In the genomic region with DNA sequence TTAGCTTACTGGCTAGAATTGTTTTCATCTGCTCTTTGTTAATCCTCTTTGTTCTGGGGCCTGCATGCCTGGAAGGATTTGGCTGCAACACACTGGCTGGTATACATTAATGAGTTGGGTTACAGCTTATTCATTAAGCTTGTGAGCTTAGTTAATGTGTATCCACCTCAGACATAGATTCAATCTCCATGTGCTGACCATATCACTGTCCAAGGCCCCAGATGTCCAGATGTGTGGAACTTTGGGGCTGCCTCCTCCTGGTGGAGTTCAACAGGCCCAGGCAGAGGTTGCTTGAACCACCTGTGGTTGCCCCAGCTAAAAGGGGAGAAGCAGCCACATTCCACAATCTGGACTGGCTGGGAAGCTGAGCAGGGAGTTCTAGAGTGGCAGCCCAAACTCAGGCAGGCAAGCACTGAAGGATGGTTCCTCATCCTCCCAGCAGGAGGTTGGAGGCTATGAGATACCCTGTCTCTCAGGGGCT, we compare ENCODE assay signal across 17 cellular contexts. TPM values are rescaled to one million over a fixed set of nuclear protein-coding genes. Genes with fewer than 3 reads are reported as not detected.
DNase-seq lines count a peak whose midpoint lies in the region; ATAC-seq, FAIRE-seq and TF ChIP-seq lines count a peak whose summit lies in the region.
"Had no signal": no experiment of that assay in that cellular context is flagged by ENCODE, and none has a peak within 500 bp of the region (broad histone marks: within the 10 kb centered on the region; RNA-seq: fewer than 3 reads in every experiment).

No MANE protein-coding gene starts in this region.

- no peak for FAIRE-seq in GM12878 (lab: Jason Lieb, UNC)

- no peak for TF ChIP-seq CTCF in GM12878 (IDR thresholded peaks at IDR 0.05 in 2 of 3, conservative IDR thresholded peaks at IDR 0.05 in 1 of 3; ENCODE audit: control insufficient read depth in 2 of 3, extremely low read depth in 1 of 3, insufficient read depth in 1 of 3, low read depth in 3 of 3, low read length in 3 of 3)
- TF ChIP-seq CTCF in retinal pigment epithelial cell (conservative IDR thresholded peaks at IDR 0.05; ENCODE audit: low read depth, low read length): no peak

- H3K4me3 ChIP-seq in GM12878 (no peak overlapping the region), retinal pigment epithelial cell (ENCODE audit: low read length) (no peak overlapping the region)
- H3K4me3 ChIP-seq: cardiac muscle cell, spleen had no signal

- H3K4me1 ChIP-seq in GM12878 (ENCODE audit: control insufficient read depth, insufficient read depth, low read length): no peaks in the 10 kb centered on the region

- POLR2A ChIA-PET in GM12878 (lab: Charles Lee): no interaction called here

- H3K4me2 ChIP-seq in GM12878 (ENCODE audit: control insufficient read depth, insufficient read depth): 0 out of 2 replicates have a peak overlapping the region, but pooled peaks have one; percentile 13

- no peak for TF ChIP-seq EP300 in GM12878 (IDR thresholded peaks at IDR 0.05; ENCODE audit: borderline replicate concordance in 1 of 2, control insufficient read depth in 1 of 2, low read depth in 2 of 2, low read length in 2 of 2)

- DNase-seq in GM12878 (ENCODE audit: low read depth, low spot score) (no peak), retinal pigment epithelial cell (ENCODE audit: low read depth) (peak; percentile 93), NCI-H748 treated with DMSO at 0.1 percent for 48 hours (lab: John Stamatoyannopoulos, UW) (no peak)
- DNase-seq: activated naive CD4-positive, alpha-beta T cell; CD8-positive, alpha-beta T cell; NCI-H1436; NCI-H69; Right ventricle myocardium superior; spleen; T1000 had no signal

- no TSS peak for BruUV-seq in GM12878 (replicated peaks; lab: Mats Ljungman, UMichigan)

- ATAC-seq in GM19397 (IDR thresholded peaks at IDR 0.05; ENCODE audit: unreplicated experiment): peak; percentile 59
- peak; percentile 56 for ATAC-seq in HG03108 (IDR thresholded peaks at IDR 0.05; ENCODE audit: unreplicated experiment)
- peak; percentile 7 for ATAC-seq in GM12878
- no peak for ATAC-seq in GM18502 (IDR thresholded peaks at IDR 0.05; ENCODE audit: poor library complexity, unreplicated experiment)
- ATAC-seq in HG02885 (IDR thresholded peaks at IDR 0.05; ENCODE audit: poor library complexity, unreplicated experiment): no peak
- ATAC-seq: CD8-positive, alpha-beta T cell had no signal

- H3K27me3 ChIP-seq in GM12878 (replicated peaks in 1 of 2; ENCODE audit: control insufficient read depth in 2 of 2, insufficient read depth in 2 of 2, low read length in 1 of 2): no peaks in the 10 kb centered on the region
- H3K27me3 ChIP-seq: cardiac muscle cell, neutrophil had no signal

- H3K79me2 ChIP-seq in GM12878 (ENCODE audit: control insufficient read depth, insufficient read depth, low read length): peaks cover 42% of the 10 kb centered on the region

- no peak overlapping the region; the same call in 1 of the 2 replicates for H2AFZ ChIP-seq in GM12878 (ENCODE audit: control insufficient read depth, low read depth, low read length)

- intact Hi-C loops in GM12878 (cut with micrococcal nuclease; ENCODE audit: unreplicated experiment): no loop called here

- in situ Hi-C loops in GM12878 (cut with MboI): no loop called here

- H3K9me3 ChIP-seq in GM12878 (replicated peaks; ENCODE audit: control insufficient read depth, insufficient read depth, low read length): peaks cover 6% of the 10 kb centered on the region; the same call in 1 of the 3 replicates
- H3K9me3 ChIP-seq: neutrophil had no signal

- TF ChIP-seq POLR2A in GM12878 (IDR thresholded peaks at IDR 0.05; ENCODE audit: low read depth, low read length): no peak

- no peak for TF ChIP-seq RAD21 in GM12878 (IDR thresholded peaks at IDR 0.05; ENCODE audit: insufficient read depth, low read depth, low read length)

- H3K27ac ChIP-seq in GM12878 (ENCODE audit: control insufficient read depth, insufficient read depth): no peak overlapping the region
- H3K27ac ChIP-seq: cardiac muscle cell, neutrophil, spleen had no signal

- H3K9ac ChIP-seq in GM12878 (ENCODE audit: control insufficient read depth, insufficient read depth, low read length): no peak overlapping the region

- no peaks in the 10 kb centered on the region for H4K20me1 ChIP-seq in GM12878 (ENCODE audit: control insufficient read depth, insufficient read depth)

- no peaks in the 10 kb centered on the region for H3K36me3 ChIP-seq in GM12878 (ENCODE audit: control insufficient read depth in 2 of 2, insufficient read depth in 2 of 2, low read length in 1 of 2)
- H3K36me3 ChIP-seq: cardiac muscle cell, neutrophil, spleen had no signal

- RAD21 ChIA-PET in GM12878 (lab: Charles Lee; ENCODE audit: unreplicated experiment): no interaction called here

- SMC1A ChIA-PET in GM12878 (lab: Charles Lee; ENCODE audit: uncharacterized antibody, unreplicated experiment): interaction anchor here (0.7 to 2.3 kb wide), 3 partner anchors 9 to 72 kb away, joined by 3 to 10 read pairs (median 4); no protein-coding TSS in a partner anchor

- CTCF ChIA-PET in GM12878 (lab: Yijun Ruan, JAX): interaction anchor here (1.0 kb wide), 1 partner anchor 20 kb away, joined by 3 read pairs; no protein-coding TSS in a partner anchor

TF ChIP-seq in GM12878, 131 proteins besides CTCF, POLR2A, EP300 and RAD21:
- TF ChIP-seq, protein P1, sequence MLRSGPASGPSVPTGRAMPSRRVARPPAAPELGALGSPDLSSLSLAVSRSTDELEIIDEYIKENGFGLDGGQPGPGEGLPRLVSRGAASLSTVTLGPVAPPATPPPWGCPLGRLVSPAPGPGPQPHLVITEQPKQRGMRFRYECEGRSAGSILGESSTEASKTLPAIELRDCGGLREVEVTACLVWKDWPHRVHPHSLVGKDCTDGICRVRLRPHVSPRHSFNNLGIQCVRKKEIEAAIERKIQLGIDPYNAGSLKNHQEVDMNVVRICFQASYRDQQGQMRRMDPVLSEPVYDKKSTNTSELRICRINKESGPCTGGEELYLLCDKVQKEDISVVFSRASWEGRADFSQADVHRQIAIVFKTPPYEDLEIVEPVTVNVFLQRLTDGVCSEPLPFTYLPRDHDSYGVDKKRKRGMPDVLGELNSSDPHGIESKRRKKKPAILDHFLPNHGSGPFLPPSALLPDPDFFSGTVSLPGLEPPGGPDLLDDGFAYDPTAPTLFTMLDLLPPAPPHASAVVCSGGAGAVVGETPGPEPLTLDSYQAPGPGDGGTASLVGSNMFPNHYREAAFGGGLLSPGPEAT (IDR thresholded peaks at IDR 0.05; ENCODE audit: low read depth): no peak
- no peak for TF ChIP-seq RB1 (IDR thresholded peaks at IDR 0.05; ENCODE audit: borderline replicate concordance)
- TF ChIP-seq, protein P2, sequence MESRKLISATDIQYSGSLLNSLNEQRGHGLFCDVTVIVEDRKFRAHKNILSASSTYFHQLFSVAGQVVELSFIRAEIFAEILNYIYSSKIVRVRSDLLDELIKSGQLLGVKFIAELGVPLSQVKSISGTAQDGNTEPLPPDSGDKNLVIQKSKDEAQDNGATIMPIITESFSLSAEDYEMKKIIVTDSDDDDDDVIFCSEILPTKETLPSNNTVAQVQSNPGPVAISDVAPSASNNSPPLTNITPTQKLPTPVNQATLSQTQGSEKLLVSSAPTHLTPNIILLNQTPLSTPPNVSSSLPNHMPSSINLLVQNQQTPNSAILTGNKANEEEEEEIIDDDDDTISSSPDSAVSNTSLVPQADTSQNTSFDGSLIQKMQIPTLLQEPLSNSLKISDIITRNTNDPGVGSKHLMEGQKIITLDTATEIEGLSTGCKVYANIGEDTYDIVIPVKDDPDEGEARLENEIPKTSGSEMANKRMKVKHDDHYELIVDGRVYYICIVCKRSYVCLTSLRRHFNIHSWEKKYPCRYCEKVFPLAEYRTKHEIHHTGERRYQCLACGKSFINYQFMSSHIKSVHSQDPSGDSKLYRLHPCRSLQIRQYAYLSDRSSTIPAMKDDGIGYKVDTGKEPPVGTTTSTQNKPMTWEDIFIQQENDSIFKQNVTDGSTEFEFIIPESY (IDR thresholded peaks at IDR 0.05): no peak
- no peak for TF ChIP-seq ETV6 (conservative IDR thresholded peaks at IDR 0.05 in 1 of 2, IDR thresholded peaks at IDR 0.05 in 1 of 2; ENCODE audit: borderline replicate concordance in 1 of 2, low read depth in 1 of 2)
- TF ChIP-seq, protein P3, sequence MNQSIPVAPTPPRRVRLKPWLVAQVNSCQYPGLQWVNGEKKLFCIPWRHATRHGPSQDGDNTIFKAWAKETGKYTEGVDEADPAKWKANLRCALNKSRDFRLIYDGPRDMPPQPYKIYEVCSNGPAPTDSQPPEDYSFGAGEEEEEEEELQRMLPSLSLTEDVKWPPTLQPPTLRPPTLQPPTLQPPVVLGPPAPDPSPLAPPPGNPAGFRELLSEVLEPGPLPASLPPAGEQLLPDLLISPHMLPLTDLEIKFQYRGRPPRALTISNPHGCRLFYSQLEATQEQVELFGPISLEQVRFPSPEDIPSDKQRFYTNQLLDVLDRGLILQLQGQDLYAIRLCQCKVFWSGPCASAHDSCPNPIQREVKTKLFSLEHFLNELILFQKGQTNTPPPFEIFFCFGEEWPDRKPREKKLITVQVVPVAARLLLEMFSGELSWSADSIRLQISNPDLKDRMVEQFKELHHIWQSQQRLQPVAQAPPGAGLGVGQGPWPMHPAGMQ (IDR thresholded peaks at IDR 0.05; ENCODE audit: borderline replicate concordance): no peak
- TF ChIP-seq EGR1 (IDR thresholded peaks at IDR 0.05; ENCODE audit: borderline replicate concordance in 1 of 2, low read depth in 2 of 2, low read length in 2 of 2): no peak
- no peak for TF ChIP-seq CREB1 (IDR thresholded peaks at IDR 0.05; ENCODE audit: low read depth)
- TF ChIP-seq STAT3 (IDR thresholded peaks at IDR 0.05; ENCODE audit: low read depth, low read length): no peak
- no peak for TF ChIP-seq CEBPB (IDR thresholded peaks at IDR 0.05; ENCODE audit: borderline replicate concordance in 1 of 2, low read depth in 2 of 2, low read length in 2 of 2)
TF ChIP-seq in GM12878: peak in this region for 0.

RNA-seq across cellular contexts. Expression of a gene that starts 5.4 kb away (rescaled TPM):
- 41.3 and 42.6 TPM in 2 replicates for total RNA-seq in GM12878 (2013; cell fraction: nucleolus; rRNA removed)
- total RNA-seq in GM12878 (2014; rRNA removed): 10.2 and 11.4 TPM in 2 replicates
- 18.8 and 19.9 TPM in 2 replicates for total RNA-seq in GM12878 (2014; rRNA removed; fragmentation: Illumina TruSeq; extraction: Trizol)
- total RNA-seq in GM12878 (2021): 17.4 and 17.8 TPM in 2 replicates
- polyA plus RNA-seq in GM12878 (2011; ENCODE audit: low read depth): 3.4 TPM
- polyA plus RNA-seq in GM12878 (2011; rRNA removed): 12.7 and 20.0 TPM in 2 replicates
- polyA plus RNA-seq in GM12878 (2011; cell fraction: cytosol; rRNA removed): 5.2 and 6.1 TPM in 2 replicates
- polyA plus RNA-seq in GM12878 (2011; cell fraction: nucleus; rRNA removed): 7.3 and 9.7 TPM in 2 replicates
- 5.6 and 8.1 TPM in 2 replicates for polyA plus RNA-seq in GM12878 (2012)
- polyA plus RNA-seq in GM12878 (2014; fragmentation: Illumina TruSeq; extraction: Trizol): 18.2 and 22.0 TPM in 2 replicates
- 10 to 100 TPM; 10.1 to 13.0 TPM for polyA plus RNA-seq in GM12878 (2014; fragmentation: Nextera tagmentation; extraction: Ambion mirVana)
- 8.8 and 10.8 TPM in 2 replicates for polyA plus RNA-seq in GM12878 (2014; rRNA removed)
- 10 to 100 TPM; 21.9 to 25.2 TPM for polyA plus RNA-seq in GM12878 (2016; fragmentation: Nextera tagmentation; extraction: Ambion mirVana)
- 24.7 and 29.4 TPM in 2 replicates for polyA minus RNA-seq in GM12878 (2011; rRNA and poly(A)+ RNA removed)
- 8.0 and 12.8 TPM in 2 replicates for polyA minus RNA-seq in GM12878 (2011; cell fraction: cytosol; rRNA and poly(A)+ RNA removed)
- 32.6 and 55.9 TPM in 2 replicates for polyA minus RNA-seq in GM12878 (2011; cell fraction: nucleus; rRNA and poly(A)+ RNA removed)
- polyA plus RNA-seq: IgD-negative memory B cell had no signal

Comparison
In these comparisons a context has a peak if more than half of its experiments do, and no peak if none do; other contexts are left out.
1. ATAC-seq: peak in GM19397 (single experiment), HG03108 (single experiment) and GM12878 (single experiment); none in GM18502 (single experiment) and HG02885 (single experiment).